ENCODE assay signal across 10 cellular contexts in the genomic region with DNA sequence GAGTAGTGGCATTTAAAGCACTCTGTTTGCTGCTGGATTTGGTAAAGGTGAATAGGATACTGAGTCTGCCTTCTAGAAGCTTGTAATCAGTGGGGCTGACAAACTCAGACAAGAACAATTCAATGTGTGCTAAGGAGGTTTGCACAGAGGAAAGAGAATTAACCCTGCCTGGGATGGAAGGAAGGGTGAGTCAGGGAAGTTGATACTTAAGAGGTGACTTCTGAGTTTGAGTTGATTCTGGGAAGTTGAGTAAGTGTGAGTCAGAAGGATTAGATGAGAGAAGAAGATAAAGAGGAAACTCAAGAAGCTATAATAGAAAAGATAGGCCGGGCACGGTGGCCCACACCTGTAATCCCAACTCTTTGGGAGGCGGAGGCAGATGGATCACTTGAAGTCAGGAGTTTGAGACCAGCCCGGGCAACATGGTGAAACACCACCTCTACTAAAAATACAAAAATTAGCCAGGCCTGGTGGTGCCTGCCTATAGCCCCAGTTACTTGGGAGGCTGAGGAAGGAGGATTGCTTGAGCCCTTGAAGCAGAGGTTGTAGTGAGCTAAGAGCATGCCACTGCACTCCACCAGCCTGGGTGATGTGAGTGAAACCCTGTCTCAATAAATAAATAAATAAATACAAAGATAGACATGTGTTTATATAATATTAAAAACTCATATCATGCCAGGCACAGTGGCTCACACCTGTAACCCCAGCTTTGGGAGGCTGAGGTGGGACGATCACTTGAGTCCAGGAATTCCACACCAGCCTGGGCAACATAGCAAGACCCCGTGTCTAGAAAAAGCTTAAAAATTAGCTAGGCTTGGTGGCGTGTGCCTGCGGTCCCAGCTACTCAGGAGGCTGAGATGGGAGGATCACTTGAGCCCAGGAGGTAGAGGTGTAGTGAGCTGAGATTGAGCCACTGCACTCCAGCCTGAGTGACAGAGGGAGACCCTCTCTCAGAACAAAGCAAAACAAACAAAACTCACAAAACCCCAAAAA.
DNase-seq lines count a peak whose midpoint lies in the region; ATAC-seq, FAIRE-seq and TF ChIP-seq lines count a peak whose summit lies in the region.
"Had no signal": no experiment of that assay in that cellular context is flagged by ENCODE, and none has a peak within 500 bp of the region (broad histone marks: within the 10 kb centered on the region; RNA-seq: fewer than 3 reads in every experiment).

No MANE protein-coding gene starts in this region.

- no peak overlapping the region for H3K27ac ChIP-seq in H1 (ENCODE audit: low read depth, low read length)

- no peak overlapping the region for H3K14ac ChIP-seq in H1 (ENCODE audit: insufficient read length)

- H3K27me3 Mint-ChIP-seq in osteocyte (ENCODE audit: unreplicated experiment), result no peaks in the 10 kb centered on the region

- H3K9ac ChIP-seq in H1 (replicated peaks in 1 of 4; ENCODE audit: extremely low read depth in 1 of 4, low read depth in 3 of 4, low read length in 3 of 4), result no peak overlapping the region

- no peak for TF ChIP-seq RAD21 in H1 (IDR thresholded peaks at IDR 0.05 in 1 of 2, conservative IDR thresholded peaks at IDR 0.05 in 1 of 2; ENCODE audit: low read depth in 2 of 2, low read length in 2 of 2)

- no peaks in the 10 kb centered on the region for H3K36me3 Mint-ChIP-seq in osteocyte (ENCODE audit: unreplicated experiment)

- no peak overlapping the region for H3K18ac ChIP-seq in H1 (ENCODE audit: extremely low read depth, low read length)

- no peak overlapping the region for H2BK12ac ChIP-seq in H1 (ENCODE audit: low read depth, low read length)

- H3K4me1 ChIP-seq in H1 (replicated peaks in 1 of 4; ENCODE audit: control insufficient read depth in 3 of 4, insufficient read depth in 4 of 4, low read length in 3 of 4), result peaks cover 0 to 3% (median 1%) of the 10 kb centered on the region in 4 experiments; a peak in 1 of 7 replicates

- TF ChIP-seq EP300 in H1 (IDR thresholded peaks at IDR 0.05; ENCODE audit: borderline replicate concordance in 1 of 2, low read depth in 2 of 2, low read length in 2 of 2), result no peak

- peaks cover 8% of the 10 kb centered on the region for H3K4me1 Mint-ChIP-seq in osteocyte (ENCODE audit: unreplicated experiment)

- H3K9me3 ChIP-seq in H1 (ENCODE audit: insufficient read depth in 2 of 2, low read depth in 1 of 2, low read length in 1 of 2), result no peaks in the 10 kb centered on the region

- H3K27me3 ChIP-seq in H1 (replicated peaks in 1 of 4; ENCODE audit: control insufficient read depth in 3 of 4, extremely low read depth in 1 of 4, insufficient read depth in 3 of 4, low read length in 3 of 4), result no peaks in the 10 kb centered on the region; a peak in 1 of 7 replicates

- no peak overlapping the region for H3K27ac Mint-ChIP-seq in osteocyte (ENCODE audit: unreplicated experiment)

- no peak overlapping the region for H3K56ac ChIP-seq in H1 (replicated peaks; ENCODE audit: insufficient read length, low read depth, low read length)

- H2BK20ac ChIP-seq in H1 (ENCODE audit: low read length), result no peak overlapping the region

- H3K36me3 ChIP-seq in H1 (ENCODE audit: control insufficient read depth in 2 of 4, insufficient read depth in 4 of 4, low read length in 3 of 4), result no peaks in the 10 kb centered on the region

- H4K20me1 ChIP-seq in H1 (replicated peaks in 1 of 2; ENCODE audit: control insufficient read depth in 1 of 2, insufficient read depth in 2 of 2, low read length in 2 of 2), result no peaks in the 10 kb centered on the region

- no peak overlapping the region for H4K8ac ChIP-seq in H1 (ENCODE audit: extremely low read depth, insufficient read depth, low read length)

- H2AK5ac ChIP-seq in H1 (ENCODE audit: low read depth, low read length), result no peak overlapping the region

- no peak overlapping the region for H4K91ac ChIP-seq in H1 (replicated peaks; ENCODE audit: insufficient read length, low read length)

- CTCF ChIA-PET in H1 (lab: Charles Lee; ENCODE audit: partially characterized antibody), result interaction anchor here (0.8 to 3.4 kb wide), 4 partner anchors 9 to 29 kb away, joined by 3 to 21 read pairs (median 4); no protein-coding TSS in a partner anchor

- peaks cover 9% of the 10 kb centered on the region for H3K9me3 Mint-ChIP-seq in osteocyte (ENCODE audit: unreplicated experiment)
- H3K9me3 Mint-ChIP-seq: nephron had no signal

- no peak overlapping the region for H2BK5ac ChIP-seq in H1 (ENCODE audit: low read depth, low read length)

- TF ChIP-seq POLR2A in H1 (IDR thresholded peaks at IDR 0.05; ENCODE audit: control extremely low read depth in 1 of 2, low read depth in 2 of 2, low read length in 2 of 2), result no peak

- no peak overlapping the region for H3K4me3 ChIP-seq in H1 (ENCODE audit: extremely low read depth in 1 of 4, insufficient read depth in 2 of 4, low read depth in 3 of 4, low read length in 4 of 4)

- ATAC-seq in stimulated activated naive CD8-positive, alpha-beta T cell treated with anti-CD3 and anti-CD28 coated beads, Interleukin-15, Interleukin-2, amounts not matched to agents 100 U/mL and 50 U/mL, for 24 hours, result peak; percentile 90
- ATAC-seq in HG03432 (IDR thresholded peaks at IDR 0.05; ENCODE audit: unreplicated experiment), result no peak

- H2BK120ac ChIP-seq in H1 (replicated peaks; ENCODE audit: low read depth, low read length), result no peak overlapping the region

- POLR2A ChIA-PET in H1 (lab: Charles Lee; ENCODE audit: partially characterized antibody), result no interaction called here

- TF ChIP-seq CTCF in H1 (IDR thresholded peaks at IDR 0.05; ENCODE audit: control extremely low read depth in 1 of 3, insufficient read depth in 1 of 3, low read depth in 1 of 3, low read length in 3 of 3) (no peak), osteocyte (IDR thresholded peaks at IDR 0.05) (no peak)

- H2BK15ac ChIP-seq in H1 (ENCODE audit: low read length), result peak overlapping the region; percentile 62; the same call in 1 of the 2 replicates

- no peak for FAIRE-seq in H1 (lab: Jason Lieb, UNC)

- no peak overlapping the region for H2AFZ ChIP-seq in H1 (ENCODE audit: low read length)

- 94% methylated on average over 8 of the region's 8 CpGs; no CpG with 5 or more reads in 1 of the 2 experiments for WGBS in H1 (ENCODE audit: extremely low coverage in 1 of 2, insufficient coverage in 1 of 2, insufficient read length in 1 of 2, insufficient replicate concordance in 2 of 2, low coverage in 1 of 2, low lambda C conversion rate in 2 of 2, missing lambda C conversion rate in 1 of 2), 2 experiments

- peak; percentile 13 for DNase-seq in activated T-cell treated with anti-CD3 and anti-CD28 coated beads for 48 hours (ENCODE audit: low read depth)
- no peak for DNase-seq in activated T-cell treated with anti-CD3 and anti-CD28 coated beads for 4 hours
- DNase-seq in RKO (ENCODE audit: low spot score), result peak; percentile 94
- no peak for DNase-seq in H1 (ENCODE audit: low read depth in 1 of 2, low spot score in 2 of 2)
- peak; percentile 15 for DNase-seq in stimulated activated naive CD8-positive, alpha-beta T cell treated with anti-CD3 and anti-CD28 coated beads, Interleukin-15, Interleukin-2, amounts not matched to agents 100 U/mL and 50 U/mL, for 24 hours
- DNase-seq in NCI-H2227 (lab: John Stamatoyannopoulos, UW; ENCODE audit: unreplicated experiment), result no peak
- no peak for DNase-seq in osteocyte (ENCODE audit: extremely low spot score, unreplicated experiment)
- DNase-seq: NCI-H2227 treated with DMSO at 0.1 percent for 48 hours had no signal

- H3K23ac ChIP-seq in H1 (ENCODE audit: insufficient read length), result no peak overlapping the region

- H3K4me3 Mint-ChIP-seq in osteocyte (ENCODE audit: unreplicated experiment), result no peak overlapping the region
- H3K4me3 Mint-ChIP-seq: nephron had no signal

- H3K4ac ChIP-seq in H1 (replicated peaks; ENCODE audit: insufficient read length, low read depth, low read length), result no peak overlapping the region

- no peak overlapping the region for H3K4me2 ChIP-seq in H1 (ENCODE audit: insufficient read depth in 1 of 2, low read depth in 2 of 2, low read length in 2 of 2)

- no peaks in the 10 kb centered on the region for H3K79me2 ChIP-seq in H1 (ENCODE audit: control insufficient read depth in 1 of 2, insufficient read depth in 2 of 2, low read length in 2 of 2)

- no peak overlapping the region for H4K5ac ChIP-seq in H1 (ENCODE audit: insufficient read length, low read depth, low read length)

- H3K23me2 ChIP-seq in H1 (ENCODE audit: low read depth, low read length), result no peaks in the 10 kb centered on the region

- H3K79me1 ChIP-seq in H1 (ENCODE audit: low read depth, low read length), result no peaks in the 10 kb centered on the region

TF ChIP-seq in H1, 55 proteins besides CTCF, POLR2A, EP300 and RAD21 (continues in another document):
- TF ChIP-seq FOSL1 (IDR thresholded peaks at IDR 0.05; ENCODE audit: insufficient read depth, low read depth, low read length), result no peak
- no peak for TF ChIP-seq EGR1 (IDR thresholded peaks at IDR 0.05; ENCODE audit: borderline replicate concordance, low read depth, low read length)
- no peak for TF ChIP-seq CHD2 (IDR thresholded peaks at IDR 0.05; ENCODE audit: low read length)
- TF ChIP-seq KDM5A (IDR thresholded peaks at IDR 0.05; ENCODE audit: low read length), result no peak
- no peak for TF ChIP-seq EZH2 (IDR thresholded peaks at IDR 0.05; ENCODE audit: low read depth, low read length, severe bottlenecking)
- no peak for TF ChIP-seq RXRA (IDR thresholded peaks at IDR 0.05; ENCODE audit: insufficient read depth, low read depth, low read length)
- TF ChIP-seq JUN (IDR thresholded peaks at IDR 0.05; ENCODE audit: low read depth, low read length), result no peak
- no peak for TF ChIP-seq YY1 (IDR thresholded peaks at IDR 0.05; ENCODE audit: low read depth, low read length)
- no peak for TF ChIP-seq RFX5 (IDR thresholded peaks at IDR 0.05; ENCODE audit: borderline replicate concordance, low read depth, low read length)
- TF ChIP-seq ZNF274 (IDR thresholded peaks at IDR 0.05; ENCODE audit: borderline replicate concordance, extremely low read depth, low read length), result no peak
- TF ChIP-seq KDM4A (IDR thresholded peaks at IDR 0.05; ENCODE audit: low read depth, low read length, severe bottlenecking), result no peak
- no peak for TF ChIP-seq CBX5 (IDR thresholded peaks at IDR 0.05; ENCODE audit: low read depth, low read length)
- no peak for TF ChIP-seq TAF7 (optimal IDR thresholded peaks at IDR 0.05; ENCODE audit: borderline replicate concordance, low read depth, low read length)
- no peak for TF ChIP-seq NRF1 (IDR thresholded peaks at IDR 0.05; ENCODE audit: low read depth, low read length)
- TF ChIP-seq, protein P1, sequence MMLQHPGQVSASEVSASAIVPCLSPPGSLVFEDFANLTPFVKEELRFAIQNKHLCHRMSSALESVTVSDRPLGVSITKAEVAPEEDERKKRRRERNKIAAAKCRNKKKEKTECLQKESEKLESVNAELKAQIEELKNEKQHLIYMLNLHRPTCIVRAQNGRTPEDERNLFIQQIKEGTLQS (IDR thresholded peaks at IDR 0.05; ENCODE audit: insufficient read depth, low read depth, low read length), result no peak
- no peak for TF ChIP-seq POU5F1 (IDR thresholded peaks at IDR 0.05; ENCODE audit: low read depth, low read length)
- TF ChIP-seq SP4 (IDR thresholded peaks at IDR 0.05; ENCODE audit: low read length), result no peak
- no peak for TF ChIP-seq RNF2 (IDR thresholded peaks at IDR 0.05; ENCODE audit: borderline replicate concordance, low read depth, low read length, missing control alignments, poor library complexity, severe bottlenecking)

Comparison
In these comparisons a context has a peak if more than half of its experiments do, and no peak if none do; other contexts are left out.
1. DNase-seq: peak in activated T-cell treated with anti-CD3 and anti-CD28 coated beads for 48 hours (single experiment), RKO (single experiment) and stimulated activated naive CD8-positive, alpha-beta T cell treated with anti-CD3 and anti-CD28 coated beads, Interleukin-15, Interleukin-2, amounts not matched to agents 100 U/mL and 50 U/mL, for 24 hours (single experiment); none in activated T-cell treated with anti-CD3 and anti-CD28 coated beads for 4 hours (single experiment), H1 (0 of 2), NCI-H2227 (single experiment) and osteocyte (single experiment).